ENCODE assay signal across 23 cellular contexts in genomic region chr11:112247198-112247597, GRCh38. TPM values are rescaled to one million over a fixed set of nuclear protein-coding genes. Genes with fewer than 3 reads are reported as not detected.
"Had no signal": no experiment of that assay in that cellular context is flagged by ENCODE, and none has a peak within 500 bp of the region (broad histone marks: within the 10 kb centered on the region; RNA-seq: fewer than 3 reads in every experiment).

No MANE protein-coding gene starts in this region.

- H3K27ac Mint-ChIP-seq: activated B cell treated with CpG ODN at 0.5 μM for 24 hours; activated CD4-positive, alpha-beta T cell treated with anti-CD3 and anti-CD28 coated beads, Interleukin-2, amount 10 ng/mL, durations not matched to agents 7 days and 5 days; activated naive CD4-positive, alpha-beta T cell treated with anti-CD3 and anti-CD28 coated beads, Interleukin-2, amount 10 ng/mL, durations not matched to agents 7 days and 5 days; activated T-helper 2 cell treated with anti-CD3 and anti-CD28 coated beads, Interferon-gamma antibody, Interleukin-2, Interleukin-4, amounts not matched to agents 10 μg/mL and 5 μg/mL and 100 μg/mL, durations not matched to agents 14 hours and 24 hours and 36 hours; nephron progenitor cell; stimulated activated naive B cell treated with anti-CD40 and anti-IgM and Interleukin-4, amounts not matched to agents 10 μg/mL and 1 μg/mL and 100 μg/mL, for 72 hours had no signal

- H3K9me3 ChIP-seq: body of pancreas, psoas muscle, right lobe of liver, spleen, transverse colon had no signal

- H3K4me3 ChIP-seq: body of pancreas, hepatocyte, psoas muscle, right lobe of liver, spleen, transverse colon had no signal

- H3K4me2 ChIP-seq: hepatocyte had no signal

- H3K79me2 ChIP-seq: hepatocyte had no signal

- H3K27me3 Mint-ChIP-seq: activated B cell treated with CpG ODN at 0.5 μM for 24 hours; stimulated activated naive B cell treated with anti-CD40 and anti-IgM and Interleukin-4, amounts not matched to agents 10 μg/mL and 1 μg/mL and 100 μg/mL, for 72 hours had no signal

- DNase-seq: activated B cell treated with CpG ODN at 0.5 μM for 24 hours; activated CD4-positive, alpha-beta T cell treated with anti-CD3 and anti-CD28 coated beads, Interleukin-2, amount 10 ng/mL, durations not matched to agents 7 days and 5 days; activated naive CD4-positive, alpha-beta T cell treated with anti-CD3 and anti-CD28 coated beads, Interleukin-2, amount 10 ng/mL, durations not matched to agents 7 days and 5 days; body of pancreas; cerebellar nuclear complex; mesendoderm; nephron progenitor cell; psoas muscle; right lobe of liver; spleen; stimulated activated CD4-positive, alpha-beta T cell treated with anti-CD3 and anti-CD28 coated beads, Interleukin-1b, Interleukin-23, amount 100 ng/mL, for 48 hours; stimulated activated naive B cell treated with anti-CD40 and anti-IgM and Interleukin-4, amounts not matched to agents 10 μg/mL and 1 μg/mL and 100 μg/mL, for 72 hours; T-helper 2 cell; transverse colon had no signal

- H3K27ac ChIP-seq: body of pancreas, hepatocyte, psoas muscle, right lobe of liver, spleen, transverse colon had no signal

- H2AFZ ChIP-seq: hepatocyte had no signal

- H3K36me3 ChIP-seq: right lobe of liver, transverse colon had no signal

- H3K9me3 Mint-ChIP-seq: activated B cell treated with CpG ODN at 0.5 μM for 24 hours; activated CD4-positive, alpha-beta T cell treated with anti-CD3 and anti-CD28 coated beads, Interleukin-2, amount 10 ng/mL, durations not matched to agents 7 days and 5 days; activated naive CD4-positive, alpha-beta T cell treated with anti-CD3 and anti-CD28 coated beads, Interleukin-2, amount 10 ng/mL, durations not matched to agents 7 days and 5 days; activated T-helper 2 cell treated with anti-CD3 and anti-CD28 coated beads, Interferon-gamma antibody, Interleukin-2, Interleukin-4, amounts not matched to agents 10 μg/mL and 5 μg/mL and 100 μg/mL, durations not matched to agents 14 hours and 24 hours and 36 hours had no signal

- H3K4me1 Mint-ChIP-seq: activated B cell treated with CpG ODN at 0.5 μM for 24 hours; activated CD4-positive, alpha-beta T cell treated with anti-CD3 and anti-CD28 coated beads, Interleukin-2, amount 10 ng/mL, durations not matched to agents 7 days and 5 days; activated naive CD4-positive, alpha-beta T cell treated with anti-CD3 and anti-CD28 coated beads, Interleukin-2, amount 10 ng/mL, durations not matched to agents 7 days and 5 days; stimulated activated naive B cell treated with anti-CD40 and anti-IgM and Interleukin-4, amounts not matched to agents 10 μg/mL and 1 μg/mL and 100 μg/mL, for 72 hours had no signal

- H3K27me3 ChIP-seq: body of pancreas, hepatocyte, right lobe of liver, spleen, transverse colon had no signal

- H3K4me3 Mint-ChIP-seq: activated B cell treated with CpG ODN at 0.5 μM for 24 hours; activated CD4-positive, alpha-beta T cell treated with anti-CD3 and anti-CD28 coated beads, Interleukin-2, amount 10 ng/mL, durations not matched to agents 7 days and 5 days; activated naive CD4-positive, alpha-beta T cell treated with anti-CD3 and anti-CD28 coated beads, Interleukin-2, amount 10 ng/mL, durations not matched to agents 7 days and 5 days; nephron progenitor cell; stimulated activated naive B cell treated with anti-CD40 and anti-IgM and Interleukin-4, amounts not matched to agents 10 μg/mL and 1 μg/mL and 100 μg/mL, for 72 hours had no signal

- FAIRE-seq: TTC549 had no signal

- H3K4me1 ChIP-seq: body of pancreas, right lobe of liver, spleen had no signal

RNA-seq across cellular contexts. Expression of gene PLET1, which starts 13.5 kb away (rescaled TPM):
- total RNA-seq: activated B cell treated with CpG ODN at 0.5 μM for 24 hours; activated CD4-positive, alpha-beta T cell treated with anti-CD3 and anti-CD28 coated beads, Interleukin-2, amount 10 ng/mL, durations not matched to agents 7 days and 5 days; activated T-helper 2 cell treated with anti-CD3 and anti-CD28 coated beads, Interferon-gamma antibody, Interleukin-2, Interleukin-4, amounts not matched to agents 10 μg/mL and 5 μg/mL and 100 μg/mL, durations not matched to agents 14 hours and 24 hours and 36 hours; body of pancreas; dermis microvascular lymphatic vessel endothelial cell; hepatocyte; kidney epithelial cell; liver; omental fat pad; psoas muscle; right lobe of liver; spleen; subcutaneous adipose tissue; transverse colon had no signal
- polyA plus RNA-seq: adipose tissue, hepatocyte, liver, psoas muscle, spleen had no signal
